In genomic region chr13:104025303-104025702, GRCh38 we compare ENCODE assay signal across 22 cellular contexts.
"Had no signal": no experiment of that assay in that cellular context is flagged by ENCODE, and none has a peak within 500 bp of the region (broad histone marks: within the 10 kb centered on the region; RNA-seq: fewer than 3 reads in every experiment).

No MANE protein-coding gene starts in this region.

- H3K27ac ChIP-seq: coronary artery, gastrocnemius medialis, heart left ventricle, prostate gland, right atrium auricular region, sigmoid colon, stomach, tibial artery had no signal

- H3K27me3 ChIP-seq: gastrocnemius medialis, heart left ventricle, right atrium auricular region, sigmoid colon, stomach, tibial artery had no signal

- H3K36me3 ChIP-seq: gastrocnemius medialis, heart left ventricle, prostate gland, right atrium auricular region, sigmoid colon, stomach, tibial artery had no signal

- H3K9me3 ChIP-seq: gastrocnemius medialis, heart left ventricle, prostate gland, right atrium auricular region, sigmoid colon, stomach, tibial artery had no signal

- DNase-seq: dermis blood vessel endothelial cell; effector memory CD4-positive, alpha-beta T cell; gastrocnemius medialis; heart left ventricle; hippocampal formation; left cardiac atrium; mesendoderm; naive thymus-derived CD8-positive, alpha-beta T cell; nephron progenitor cell; nucleus accumbens; sigmoid colon; stimulated activated CD4-positive, alpha-beta T cell treated with anti-CD3 and anti-CD28 coated beads, Interleukin-2, amount 100 ng/mL, for 24 hours; stimulated activated CD4-positive, alpha-beta T cell treated with anti-CD3 and anti-CD28 coated beads, Interleukin-4, amount 100 ng/mL, for 24 hours; stimulated activated naive CD4-positive, alpha-beta T cell treated with Interleukin-2 at 50 U/mL for 16 hours; stomach; tibial artery had no signal

- FAIRE-seq: endometrium, islet of Langerhans had no signal

- H3K4me1 ChIP-seq: gastrocnemius medialis, prostate gland, sigmoid colon, stomach, tibial artery had no signal

- H3K4me3 ChIP-seq: coronary artery, gastrocnemius medialis, heart left ventricle, lung, prostate gland, right atrium auricular region, sigmoid colon, stomach, tibial artery had no signal
